ENCODE assay signal across 23 cellular contexts in the genomic region with DNA sequence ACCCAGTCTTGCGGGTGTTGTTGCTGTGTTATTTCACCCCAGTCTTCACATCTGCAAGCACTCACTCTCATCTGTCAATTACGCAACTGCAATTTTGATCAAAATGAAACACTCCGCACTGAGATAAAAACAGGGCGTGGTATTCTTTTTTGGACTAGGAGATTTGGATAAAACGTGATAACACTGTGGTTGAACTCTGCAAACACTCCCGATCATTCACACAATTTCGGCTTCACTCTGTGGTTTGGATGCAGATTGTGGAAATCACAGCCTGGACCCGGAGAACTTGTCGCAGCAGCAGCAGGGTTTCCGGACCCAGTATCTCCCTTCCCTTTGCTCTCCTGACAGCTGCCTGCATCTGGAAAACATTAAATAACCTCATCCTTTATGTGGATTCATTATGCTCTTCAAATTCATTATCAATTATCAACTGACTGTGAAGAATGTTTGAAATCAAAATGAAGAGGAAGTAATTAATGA. TPM values are rescaled to one million over a fixed set of nuclear protein-coding genes. Genes with fewer than 3 reads are reported as not detected.
DNase-seq lines count a peak whose midpoint lies in the region; ATAC-seq and TF ChIP-seq lines count a peak whose summit lies in the region.
"Had no signal": no experiment of that assay in that cellular context is flagged by ENCODE, and none has a peak within 500 bp of the region (broad histone marks: within the 10 kb centered on the region; RNA-seq: fewer than 3 reads in every experiment).

No MANE protein-coding gene starts in this region.

- ATAC-seq in Right ventricle myocardium inferior (peak; percentile 56), left lung (peak; percentile 13), HG03460 (IDR thresholded peaks at IDR 0.05; ENCODE audit: unreplicated experiment) (no peak)
- ATAC-seq: left lobe of liver, mucosa of descending colon had no signal

- H3K27ac ChIP-seq in right atrium auricular region (peak overlapping the region in 1 of 2 donors; percentile 57), coronary artery (peak overlapping the region in 1 of 2 donors; percentile 26), left lung (no peak overlapping the region), suprapubic skin (peak overlapping the region; percentile 66), testis (no peak overlapping the region)

- TF ChIP-seq CTCF in right atrium auricular region (IDR thresholded peaks at IDR 0.05) (no peak), coronary artery (IDR thresholded peaks at IDR 0.05) (no peak), left lung (IDR thresholded peaks at IDR 0.05) (no peak), suprapubic skin (IDR thresholded peaks at IDR 0.05) (no peak), testis (IDR thresholded peaks at IDR 0.05) (no peak)

- H3K27me3 ChIP-seq in right atrium auricular region (no peaks in the 10 kb centered on the region), left lung (no peaks in the 10 kb centered on the region), suprapubic skin (no peaks in the 10 kb centered on the region), testis (no peaks in the 10 kb centered on the region)
- H3K27me3 ChIP-seq: heart right ventricle had no signal

- H3K36me3 ChIP-seq in right atrium auricular region (no peaks in the 10 kb centered on the region), left lung (no peaks in the 10 kb centered on the region), suprapubic skin (no peaks in the 10 kb centered on the region), testis (ENCODE audit: low read depth, missing control alignments) (no peaks in the 10 kb centered on the region)
- H3K36me3 ChIP-seq: heart right ventricle had no signal

- peaks cover 0 to 18% of the 10 kb centered on the region in 2 donors for H3K4me1 ChIP-seq in right atrium auricular region
- H3K4me1 ChIP-seq in left lung, result peaks cover 3 to 20% of the 10 kb centered on the region in 2 donors
- H3K4me1 ChIP-seq in suprapubic skin, result peaks cover 36% of the 10 kb centered on the region
- H3K4me1 ChIP-seq in testis, result no peaks in the 10 kb centered on the region

- intact Hi-C loops in Right ventricle myocardium inferior (cut with DNase I), result loop anchor here (10.0 kb wide), 1 partner anchor 160 kb away; no protein-coding TSS in a partner anchor
- intact Hi-C loops in left lung (cut with DNase I), result no loop called here
- intact Hi-C loops in testis (cut with DNase I; ENCODE audit: low total_unique reads), result no loop called here

- TF ChIP-seq POLR2A in suprapubic skin (IDR thresholded peaks at IDR 0.05) (no peak), testis (IDR thresholded peaks at IDR 0.05) (no peak)

- H3K4me3 ChIP-seq in right atrium auricular region, result no peak overlapping the region
- H3K4me3 ChIP-seq in coronary artery, result peak overlapping the region; percentile 9
- no peak overlapping the region for H3K4me3 ChIP-seq in left lung
- H3K4me3 ChIP-seq in suprapubic skin, result peak overlapping the region; percentile 25
- no peak overlapping the region for H3K4me3 ChIP-seq in testis
- H3K4me3 ChIP-seq: GM23338, heart right ventricle, mucosa of descending colon had no signal

- 34% methylated on average over 10 of the region's 10 CpGs for WGBS in suprapubic skin
- 69 to 79% methylated on average over 10 of the region's 10 CpGs for WGBS in testis, 2 donors

- no peak for DNase-seq in Right ventricle myocardium inferior (ENCODE audit: missing footprints)
- DNase-seq in right atrium auricular region (ENCODE audit: low spot score), result no peak
- no peak for DNase-seq in coronary artery (ENCODE audit: low spot score)
- no peak for DNase-seq in left lung
- no peak for DNase-seq in suprapubic skin (ENCODE audit: low spot score in 2 of 2)
- no peak for DNase-seq in DMS79 (lab: John Stamatoyannopoulos, UW)
- no peak for DNase-seq in testis
- DNase-seq: activated CD4-positive, alpha-beta T cell treated with anti-CD3 and anti-CD28 coated beads, Interleukin-2, amount 50 U/mL, for 4 hours; activated CD4-positive, CD25-positive, alpha-beta regulatory T cell; aorta; GDM1; heart right ventricle; mucosa of descending colon; NCI-H187; NCI-H524 treated with DMSO at 0.1 percent for 48 hours; nephron progenitor cell; posterior cingulate gyrus; stimulated activated CD4-positive, alpha-beta T cell treated with anti-CD3 and anti-CD28 coated beads, Interleukin-1b, Interleukin-23, amount 100 ng/mL, for 48 hours had no signal

- no peaks in the 10 kb centered on the region for H3K9me3 ChIP-seq in right atrium auricular region
- no peaks in the 10 kb centered on the region for H3K9me3 ChIP-seq in left lung
- H3K9me3 ChIP-seq in suprapubic skin, result no peaks in the 10 kb centered on the region
- H3K9me3 ChIP-seq in testis, result no peaks in the 10 kb centered on the region
- H3K9me3 ChIP-seq: heart right ventricle, mucosa of descending colon had no signal

- TF ChIP-seq EP300 in suprapubic skin (IDR thresholded peaks at IDR 0.05), result no peak

RNA-seq across cellular contexts. Expression of gene APCDD1, which starts 49.4 kb away (rescaled TPM):
- total RNA-seq in Right ventricle myocardium inferior (34.5 TPM), right atrium auricular region (10 to 100 TPM; 53.3 to 73.2 TPM), left lung (10 to 100 TPM; 27.6 to 49.0 TPM), suprapubic skin (100 to 1,000 TPM; 110 to 308 (median 140) TPM), testis (10 to 100 TPM; 10.8 to 12.5 TPM)
- 11.2 TPM for polyA plus RNA-seq in testis (ENCODE audit: insufficient read depth, low read depth, low replicate concordance)
- total RNA-seq: A172; activated T-helper 1 cell treated with anti-CD3 and anti-CD28 coated beads, Interleukin-12 subunit alpha, Interleukin-12 subunit beta, Interleukin-2, Interleukin-4 antibody, amounts not matched to agents 30 ng/mL and 10 ng/mL and 1 ng/mL, durations not matched to agents 14 hours and 24 hours and 36 hours had no signal

Comparison
In these comparisons a context has a peak if more than half of its experiments do, and no peak if none do; other contexts are left out.
1. H3K4me3 ChIP-seq: peak in coronary artery (single experiment) and suprapubic skin (single experiment); none in right atrium auricular region (0 of 2), left lung (0 of 2) and testis (0 of 2).